ENCODE assay signal across 21 cellular contexts in the genomic region with DNA sequence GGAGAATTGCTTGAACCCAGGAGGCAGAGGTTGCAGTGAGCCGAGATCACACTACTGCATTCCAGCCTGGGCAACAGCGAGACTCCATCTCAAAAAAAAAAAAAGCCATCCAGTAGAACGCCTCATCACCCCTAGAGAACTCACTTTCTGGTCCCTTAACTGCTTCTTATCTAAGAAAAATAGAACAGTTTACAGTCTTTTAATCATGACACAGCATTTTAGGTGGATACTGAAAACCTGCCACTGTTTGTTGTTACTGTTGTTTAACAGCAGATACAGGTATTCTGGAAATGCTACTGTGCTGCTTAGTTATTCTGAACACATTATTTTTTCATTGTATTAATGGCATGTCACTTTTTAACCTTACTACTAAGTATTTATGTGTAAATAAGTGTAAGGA.
A peak's percentile ranks its signal among the peaks of the same experiment; 100 is the strongest.
DNase-seq lines count a peak whose midpoint lies in the region; ATAC-seq, FAIRE-seq and TF ChIP-seq lines count a peak whose summit lies in the region.
"Had no signal": no experiment of that assay in that cellular context is flagged by ENCODE, and none has a peak within 500 bp of the region (broad histone marks: within the 10 kb centered on the region; RNA-seq: fewer than 3 reads in every experiment).

No MANE protein-coding gene starts in this region.

- H3K14ac ChIP-seq in mesenchymal stem cell (ENCODE audit: low read length in 2 of 2), result no peak overlapping the region

- no peak overlapping the region for H3K4me3 Mint-ChIP-seq in progenitor cell of endocrine pancreas (ENCODE audit: low read depth)
- H3K4me3 Mint-ChIP-seq: B cell; CD8-positive, alpha-beta T cell; GM23338; H9 had no signal

- in situ Hi-C loops in Caki2 (cut with HindIII; ENCODE audit: low pct_unique_long_range_greater_than_20kb, low sequenced_read_pairs) (no loop called here), K562 (cut with MboI) (no loop called here), ACHN (cut with HindIII; ENCODE audit: low pct_ligation_motif_present, low pct_unique_long_range_greater_than_20kb, low sequenced_read_pairs) (no loop called here)

- TF ChIP-seq CTCF in K562 (IDR thresholded peaks at IDR 0.05 in 2 of 3, conservative IDR thresholded peaks at IDR 0.05 in 1 of 3; ENCODE audit: insufficient read depth in 2 of 3, low read depth in 1 of 3, low read length in 3 of 3) (no peak), progenitor cell of endocrine pancreas (IDR thresholded peaks at IDR 0.05; ENCODE audit: unreplicated experiment) (no peak)

- ATAC-seq in K562 (no peak), GM19395 (IDR thresholded peaks at IDR 0.05; ENCODE audit: unreplicated experiment) (no peak), HG03521 (IDR thresholded peaks at IDR 0.05; ENCODE audit: unreplicated experiment) (no peak)
- ATAC-seq: CD8-positive, alpha-beta T cell; GM12878; GM23338 had no signal

- no peaks in the 10 kb centered on the region for H3K36me3 Mint-ChIP-seq in progenitor cell of endocrine pancreas (ENCODE audit: insufficient read depth)
- H3K36me3 Mint-ChIP-seq: CD8-positive, alpha-beta T cell had no signal

- peaks cover 4% of the 10 kb centered on the region for H3K9me3 Mint-ChIP-seq in progenitor cell of endocrine pancreas (ENCODE audit: low read depth)
- H3K9me3 Mint-ChIP-seq: GM23338, H9 had no signal

- no peak for TF ChIP-seq RAD21 in K562 (CRISPR knock-in tag; conservative IDR thresholded peaks at IDR 0.05 in 1 of 2, IDR thresholded peaks at IDR 0.05 in 1 of 2)

- FAIRE-seq in K562 (lab: Jason Lieb, UNC), result no peak
- FAIRE-seq: GM12878, GM19239 had no signal

- H3K27me3 ChIP-seq in K562 (ENCODE audit: control insufficient read depth in 2 of 2, insufficient read depth in 2 of 2, low read length in 2 of 2) (no peaks in the 10 kb centered on the region), mesenchymal stem cell (ENCODE audit: control insufficient read depth in 1 of 2, insufficient read depth in 1 of 2, low read length in 2 of 2) (no peaks in the 10 kb centered on the region)
- H3K27me3 ChIP-seq: BLaER1 treated with 17β-estradiol and CSF1 and Interleukin-3, amounts not matched to agents 10 nM and 100 nM had no signal

- BruUV-seq in K562 (replicated peaks; lab: Mats Ljungman, UMichigan), result no TSS peak

- H2BK12ac ChIP-seq in mesenchymal stem cell (ENCODE audit: low read length in 2 of 2), result no peak overlapping the region

- DNase-seq in Caki2 (ENCODE audit: low read depth), result peak; percentile 51
- DNase-seq in OCI-M1 (lab: John Stamatoyannopoulos, UW), result peak; percentile 8
- DNase-seq in K562 (ENCODE audit: extremely low read depth in 1 of 4, low spot score in 3 of 4), result no peak
- peak; percentile 7 for DNase-seq in mesenchymal stem cell
- no peak for DNase-seq in progenitor cell of endocrine pancreas (ENCODE audit: low spot score, unreplicated experiment)
- no peak for DNase-seq in ACHN
- DNase-seq: CD8-positive, alpha-beta T cell; DMS 273 treated with DMSO at 0.1 percent for 48 hours; DMS53; DND-41; EL; H9; Karpas-422; KBM-7 had no signal

- no peak overlapping the region for H3K27ac Mint-ChIP-seq in progenitor cell of endocrine pancreas
- H3K27ac Mint-ChIP-seq: B cell; CD8-positive, alpha-beta T cell; H9 had no signal

- TF ChIP-seq EP300 in K562 (IDR thresholded peaks at IDR 0.05; ENCODE audit: low read length), result no peak

- H3K27me3 Mint-ChIP-seq in progenitor cell of endocrine pancreas, result no peaks in the 10 kb centered on the region
- H3K27me3 Mint-ChIP-seq: B cell had no signal

- H2AFZ ChIP-seq in K562 (ENCODE audit: low read depth, low read length) (no peak overlapping the region), mesenchymal stem cell (ENCODE audit: low read depth, low read length) (no peak overlapping the region)
- H2AFZ ChIP-seq: GM23338 had no signal

- H3K18ac ChIP-seq in mesenchymal stem cell (ENCODE audit: low read depth in 1 of 2, low read length in 2 of 2), result no peak overlapping the region

- H3K79me1 ChIP-seq in mesenchymal stem cell (replicated peaks; ENCODE audit: low read length, poor library complexity, severe bottlenecking), result no peaks in the 10 kb centered on the region

- CTCF ChIA-PET in K562 (lab: Yijun Ruan, JAX; ENCODE audit: low intra/inter-chr PET ratio), result no interaction called here

- H4K20me1 ChIP-seq in K562 (replicated peaks; ENCODE audit: control insufficient read depth, insufficient read depth, low read length), result no peaks in the 10 kb centered on the region
- H4K20me1 ChIP-seq: BLaER1 treated with 17β-estradiol and CSF1 and Interleukin-3, amounts not matched to agents 10 nM and 100 nM had no signal

- H4K91ac ChIP-seq in mesenchymal stem cell (ENCODE audit: low read length), result no peak overlapping the region

- no peak overlapping the region for H2BK15ac ChIP-seq in mesenchymal stem cell (ENCODE audit: low read depth, poor library complexity, severe bottlenecking)

- H3K4me3 ChIP-seq in K562 (no peak overlapping the region), mesenchymal stem cell (ENCODE audit: insufficient read depth in 1 of 2, low read depth in 1 of 2, low read length in 2 of 2) (no peak overlapping the region)
- H3K4me3 ChIP-seq: BLaER1 treated with 17β-estradiol and CSF1 and Interleukin-3, amounts not matched to agents 10 nM and 100 nM; GM12878; GM23338 had no signal

- H2BK120ac ChIP-seq in mesenchymal stem cell (ENCODE audit: low read depth, low read length), result no peak overlapping the region

- no peak overlapping the region for H3K27ac ChIP-seq in K562 (ENCODE audit: extremely low read depth, low read depth, low read length)
- no peak overlapping the region for H3K27ac ChIP-seq in mesenchymal stem cell (ENCODE audit: low read length, poor library complexity, severe bottlenecking)
- H3K27ac ChIP-seq: BLaER1 treated with 17β-estradiol and CSF1 and Interleukin-3, amounts not matched to agents 10 nM and 100 nM had no signal

- intact Hi-C loops in K562 (cut with micrococcal nuclease), result no loop called here

- no peak overlapping the region for H3K4ac ChIP-seq in mesenchymal stem cell (ENCODE audit: low read depth in 1 of 2, low read length in 2 of 2)

- H4K8ac ChIP-seq in mesenchymal stem cell (ENCODE audit: low read length), result no peak overlapping the region

- H3K9me3 ChIP-seq in K562 (replicated peaks; ENCODE audit: control insufficient read depth, insufficient read depth, low read depth, low read length) (no peaks in the 10 kb centered on the region), mesenchymal stem cell (ENCODE audit: control insufficient read depth, low read length) (no peaks in the 10 kb centered on the region)
- H3K9me3 ChIP-seq: BLaER1 treated with 17β-estradiol and CSF1 and Interleukin-3, amounts not matched to agents 10 nM and 100 nM had no signal

- no peak overlapping the region for H3K23ac ChIP-seq in mesenchymal stem cell (ENCODE audit: low read length in 2 of 2)

- no peaks in the 10 kb centered on the region for H3K9me1 ChIP-seq in K562 (ENCODE audit: control insufficient read depth, insufficient read depth, low read length)

- H3K4me1 ChIP-seq in K562 (replicated peaks in 1 of 2; ENCODE audit: control insufficient read depth in 2 of 2, insufficient read depth in 2 of 2, low read length in 2 of 2) (no peaks in the 10 kb centered on the region), mesenchymal stem cell (ENCODE audit: control insufficient read depth, insufficient read depth, low read depth, low read length) (no peaks in the 10 kb centered on the region)
- H3K4me1 ChIP-seq: BLaER1 treated with 17β-estradiol and CSF1 and Interleukin-3, amounts not matched to agents 10 nM and 100 nM had no signal

- H3K9ac ChIP-seq in K562 (ENCODE audit: insufficient read depth in 1 of 2, low read depth in 2 of 2, low read length in 2 of 2), result no peak overlapping the region
- no peak overlapping the region for H3K9ac ChIP-seq in mesenchymal stem cell (ENCODE audit: low read length)
- H3K9ac ChIP-seq: BLaER1 treated with 17β-estradiol and CSF1 and Interleukin-3, amounts not matched to agents 10 nM and 100 nM had no signal

- no peak overlapping the region for H2BK5ac ChIP-seq in mesenchymal stem cell (ENCODE audit: low read depth, low read length, poor library complexity, severe bottlenecking)

- TF ChIP-seq POLR2A in K562 (conservative IDR thresholded peaks at IDR 0.05), result no peak

- H3K4me2 ChIP-seq in K562 (ENCODE audit: insufficient read depth, low read length) (no peak overlapping the region), mesenchymal stem cell (ENCODE audit: low read length, poor library complexity, severe bottlenecking) (no peak overlapping the region)
- H3K4me2 ChIP-seq: BLaER1 treated with 17β-estradiol and CSF1 and Interleukin-3, amounts not matched to agents 10 nM and 100 nM; GM23338 had no signal

- POLR2A ChIA-PET in K562 (lab: Yijun Ruan, JAX), result no interaction called here

- no peaks in the 10 kb centered on the region for H3K36me3 ChIP-seq in K562 (ENCODE audit: control insufficient read depth, insufficient read depth, low read length)
- H3K36me3 ChIP-seq in mesenchymal stem cell (ENCODE audit: control insufficient read depth in 1 of 2, insufficient read depth in 2 of 2, low read depth in 1 of 2, low read length in 2 of 2), result no peaks in the 10 kb centered on the region
- H3K36me3 ChIP-seq: BLaER1 treated with 17β-estradiol and CSF1 and Interleukin-3, amounts not matched to agents 10 nM and 100 nM had no signal

- WGBS in K562 (ENCODE audit: insufficient coverage, low coverage, missing lambda C conversion rate), result 0% methylated on average over 3 of the region's 3 CpGs
- WGBS in mesenchymal stem cell, result 100% methylated on average over 2 of the region's 3 CpGs

- H2AK5ac ChIP-seq in mesenchymal stem cell (ENCODE audit: low read length, severe bottlenecking), result no peak overlapping the region

- H3K79me2 ChIP-seq in K562 (ENCODE audit: control insufficient read depth, insufficient read depth, low read length), result no peaks in the 10 kb centered on the region

- H3K4me1 Mint-ChIP-seq in progenitor cell of endocrine pancreas (ENCODE audit: low read depth), result peaks cover 2% of the 10 kb centered on the region
- H3K4me1 Mint-ChIP-seq: B cell, GM23338, H9 had no signal

TF ChIP-seq in K562, 482 proteins besides CTCF, POLR2A, EP300 and RAD21 (continues in another document):
- TF ChIP-seq MAFG (tag; conservative IDR thresholded peaks at IDR 0.05) (peak; percentile 58; the same call in 1 of the 2 replicates), RHOXF2B (CRISPR knock-in tag; conservative IDR thresholded peaks at IDR 0.05) (no peak), C11orf30 (IDR thresholded peaks at IDR 0.05; ENCODE audit: low read depth) (0 out of 2 replicates have a peak, but pooled peaks have one; percentile 5), MAFK (IDR thresholded peaks at IDR 0.05; ENCODE audit: low read length) (peak; percentile 8; the same call in 1 of the 2 replicates)

Comparison
In these comparisons a context has a peak if more than half of its experiments do, and no peak if none do; other contexts are left out.
1. DNase-seq: peak in Caki2 (single experiment), OCI-M1 (single experiment) and mesenchymal stem cell (single experiment); none in K562 (0 of 4), progenitor cell of endocrine pancreas (single experiment) and ACHN (single experiment).